ENCODE assay signal across 19 cellular contexts in the genomic region with DNA sequence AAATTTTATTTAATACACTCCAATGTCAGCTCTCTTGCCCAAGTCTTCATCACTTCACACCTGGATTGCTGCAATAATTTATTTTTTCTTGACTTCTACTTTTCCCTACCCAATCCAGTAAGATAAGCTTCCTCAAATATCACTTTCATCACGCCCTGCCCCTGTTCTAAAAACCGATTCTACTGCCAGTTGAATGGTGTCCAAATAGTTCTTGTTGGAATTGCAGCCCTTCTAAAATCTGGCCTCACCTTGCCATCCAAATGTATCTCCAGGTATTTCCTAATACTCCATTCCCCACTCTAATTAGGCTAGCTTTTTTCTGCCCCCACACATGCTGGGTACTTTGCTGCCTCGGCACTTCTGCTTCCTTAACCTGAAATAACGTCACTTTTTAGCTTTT.
DNase-seq lines count a peak whose midpoint lies in the region; ATAC-seq and TF ChIP-seq lines count a peak whose summit lies in the region.
"Had no signal": no experiment of that assay in that cellular context is flagged by ENCODE, and none has a peak within 500 bp of the region (broad histone marks: within the 10 kb centered on the region; RNA-seq: fewer than 3 reads in every experiment).

No MANE protein-coding gene starts in this region.

- WGBS in mammary epithelial cell (ENCODE audit: low coverage, missing lambda C conversion rate), result 43% methylated on average over 4 of the region's 4 CpGs
- WGBS in right lobe of liver (ENCODE audit: insufficient coverage, low coverage, low lambda C conversion rate, missing lambda C conversion rate), result 18% methylated on average over 4 of the region's 4 CpGs

- H3K4me1 ChIP-seq in mammary epithelial cell (ENCODE audit: insufficient read depth, low read length), result no peaks in the 10 kb centered on the region
- no peaks in the 10 kb centered on the region for H3K4me1 ChIP-seq in PC-9 (replicated peaks; ENCODE audit: insufficient read depth)
- peaks cover 0 to 2% (median 0%) of the 10 kb centered on the region in 4 donors for H3K4me1 ChIP-seq in right lobe of liver
- H3K4me1 ChIP-seq: A549, Caco-2 had no signal

- no peaks in the 10 kb centered on the region for H3K27me3 ChIP-seq in mammary epithelial cell (ENCODE audit: insufficient read depth, low read length)
- no peaks in the 10 kb centered on the region for H3K27me3 ChIP-seq in PC-9 (ENCODE audit: insufficient read depth, low read depth)
- H3K27me3 ChIP-seq in right lobe of liver, result no peaks in the 10 kb centered on the region
- H3K27me3 ChIP-seq: BLaER1 treated with 17β-estradiol and CSF1 and Interleukin-3, amounts not matched to agents 10 nM and 100 nM had no signal

- no peaks in the 10 kb centered on the region for H3K9me3 ChIP-seq in mammary epithelial cell (replicated peaks; ENCODE audit: insufficient read depth, low read length)
- H3K9me3 ChIP-seq in PC-9 (ENCODE audit: insufficient read depth, low read depth), result no peaks in the 10 kb centered on the region
- no peaks in the 10 kb centered on the region for H3K9me3 ChIP-seq in right lobe of liver
- H3K9me3 ChIP-seq: A549; BLaER1 treated with 17β-estradiol and CSF1 and Interleukin-3, amounts not matched to agents 10 nM and 100 nM; Caco-2 had no signal

- H3K9me3 Mint-ChIP-seq in MCF 10A (ENCODE audit: unreplicated experiment), result no peaks in the 10 kb centered on the region
- H3K9me3 Mint-ChIP-seq in stimulated activated naive CD8-positive, alpha-beta T cell treated with anti-CD3 and anti-CD28 coated beads, Interleukin-15, amount 100 ng/mL, for 72 hours, result peaks cover 0 to under 1% of the 10 kb centered on the region in 2 donors
- H3K9me3 Mint-ChIP-seq: CD8-positive, alpha-beta T cell had no signal

- no peaks in the 10 kb centered on the region for H3F3A ChIP-seq in PC-9 (ENCODE audit: insufficient read depth, low read depth)

- H3K36me3 Mint-ChIP-seq in MCF 10A (ENCODE audit: insufficient read depth, unreplicated experiment), result no peaks in the 10 kb centered on the region
- H3K36me3 Mint-ChIP-seq: CD8-positive, alpha-beta T cell had no signal

- no peak overlapping the region for H3K9ac ChIP-seq in mammary epithelial cell (ENCODE audit: insufficient read depth, low read length)
- H3K9ac ChIP-seq: BLaER1 treated with 17β-estradiol and CSF1 and Interleukin-3, amounts not matched to agents 10 nM and 100 nM had no signal

- H3K4me1 Mint-ChIP-seq in MCF 10A (ENCODE audit: insufficient read depth, unreplicated experiment), result no peaks in the 10 kb centered on the region
- H3K4me1 Mint-ChIP-seq in stimulated activated naive CD8-positive, alpha-beta T cell treated with anti-CD3 and anti-CD28 coated beads, Interleukin-15, amount 100 ng/mL, for 72 hours, result no peaks in the 10 kb centered on the region
- H3K4me1 Mint-ChIP-seq: B cell had no signal

- no peak overlapping the region for H2AFZ ChIP-seq in mammary epithelial cell (ENCODE audit: low read depth, low read length)
- 0 out of 2 replicates have a peak overlapping the region, but pooled peaks have one; percentile 16 for H2AFZ ChIP-seq in PC-9

- TF ChIP-seq POLR2A in right lobe of liver (IDR thresholded peaks at IDR 0.05), result no peak

- DNase-seq in MCF 10A (ENCODE audit: unreplicated experiment) (peak; percentile 6), mammary epithelial cell (no peak), PC-9 (no peak), left lobe of liver (ENCODE audit: low spot score) (peak; percentile 48), right lobe of liver (peak in 1 of 3 donors; percentile 46), NCI-H1092 (lab: John Stamatoyannopoulos, UW) (no peak)
- DNase-seq in stimulated activated naive CD8-positive, alpha-beta T cell treated with anti-CD3 and anti-CD28 coated beads, Interleukin-15, amount 100 ng/mL, for 72 hours, result no peak
- DNase-seq: AML-193; Caco-2; Calu3; CD4-positive, alpha-beta T cell; CD8-positive, alpha-beta T cell; DMS79 treated with DMSO at 0.1 percent for 48 hours; GF-D8 had no signal

- POLR2A ChIA-PET in MCF 10A (lab: Yijun Ruan, JAX) (interaction anchor here (0.7 to 1.3 kb wide), 4 partner anchors 21 to 69 kb away, joined by 3 to 6 read pairs (median 4); no protein-coding TSS in a partner anchor), PC-9 (lab: Charles Lee; ENCODE audit: unreplicated experiment) (no interaction called here)

- H3K36me3 ChIP-seq in mammary epithelial cell (ENCODE audit: insufficient read depth, low read length), result no peaks in the 10 kb centered on the region
- no peaks in the 10 kb centered on the region for H3K36me3 ChIP-seq in PC-9 (ENCODE audit: low read depth)
- H3K36me3 ChIP-seq in right lobe of liver, result no peaks in the 10 kb centered on the region
- H3K36me3 ChIP-seq: BLaER1 treated with 17β-estradiol and CSF1 and Interleukin-3, amounts not matched to agents 10 nM and 100 nM had no signal

- no peaks in the 10 kb centered on the region for H3K27me3 Mint-ChIP-seq in MCF 10A (ENCODE audit: insufficient read depth, unreplicated experiment)
- H3K27me3 Mint-ChIP-seq in stimulated activated naive CD8-positive, alpha-beta T cell treated with anti-CD3 and anti-CD28 coated beads, Interleukin-15, amount 100 ng/mL, for 72 hours, result no peaks in the 10 kb centered on the region
- H3K27me3 Mint-ChIP-seq: B cell; CD4-positive, alpha-beta T cell had no signal

- TF ChIP-seq CTCF in MCF 10A (IDR thresholded peaks at IDR 0.05; ENCODE audit: unreplicated experiment), result no peak
- no peak for TF ChIP-seq CTCF in mammary epithelial cell (conservative IDR thresholded peaks at IDR 0.05 in 1 of 2, IDR thresholded peaks at IDR 0.05 in 1 of 2; ENCODE audit: extremely low read depth in 1 of 2, insufficient read depth in 1 of 2, low read depth in 1 of 2, low read length in 2 of 2)
- no peak for TF ChIP-seq CTCF in PC-9 (conservative IDR thresholded peaks at IDR 0.05)
- no peak for TF ChIP-seq CTCF in right lobe of liver (IDR thresholded peaks at IDR 0.05)

- dilution Hi-C loops in mammary epithelial cell (cut with HindIII; ENCODE audit: low sequenced_read_pairs), result no loop called here

- no peak overlapping the region for H3K27ac Mint-ChIP-seq in MCF 10A (ENCODE audit: low read depth, unreplicated experiment)
- H3K27ac Mint-ChIP-seq in stimulated activated naive CD8-positive, alpha-beta T cell treated with anti-CD3 and anti-CD28 coated beads, Interleukin-15, amount 100 ng/mL, for 72 hours, result no peak overlapping the region
- H3K27ac Mint-ChIP-seq: B cell; CD4-positive, alpha-beta T cell; CD8-positive, alpha-beta T cell had no signal

- no peak overlapping the region for H3K4me3 Mint-ChIP-seq in MCF 10A (ENCODE audit: unreplicated experiment)
- H3K4me3 Mint-ChIP-seq in stimulated activated naive CD8-positive, alpha-beta T cell treated with anti-CD3 and anti-CD28 coated beads, Interleukin-15, amount 100 ng/mL, for 72 hours, result no peak overlapping the region
- H3K4me3 Mint-ChIP-seq: B cell; CD4-positive, alpha-beta T cell; CD8-positive, alpha-beta T cell had no signal

- no TSS peak for BruUV-seq in MCF 10A (replicated peaks; lab: Mats Ljungman, UMichigan)
- BruUV-seq in mammary epithelial cell (replicated peaks; lab: Mats Ljungman, UMichigan), result no TSS peak
- BruUV-seq in PC-9 (replicated peaks; lab: Mats Ljungman, UMichigan), result no TSS peak

- CTCF ChIA-PET in MCF 10A (lab: Yijun Ruan, JAX) (no interaction called here), mammary epithelial cell (lab: Charles Lee; ENCODE audit: low non-redundant PET) (no interaction called here), PC-9 (lab: Charles Lee) (interaction anchor here (0.6 kb wide), 2 partner anchors 77 to 1190 kb away, joined by 3 to 4 read pairs; no protein-coding TSS in a partner anchor)

- ATAC-seq in left lobe of liver, result peak; percentile 87
- peak in 3 of 4 donors; percentile 56 to 82 (median 64) for ATAC-seq in right lobe of liver
- no peak for ATAC-seq in stimulated activated naive CD8-positive, alpha-beta T cell treated with anti-CD3 and anti-CD28 coated beads, Interleukin-15, amount 100 ng/mL, for 72 hours
- ATAC-seq: A549; CD8-positive, alpha-beta T cell had no signal

- no peak overlapping the region for H3K4me3 ChIP-seq in mammary epithelial cell (replicated peaks in 1 of 3; ENCODE audit: insufficient read depth in 1 of 3, low read depth in 2 of 3, low read length in 3 of 3)
- H3K4me3 ChIP-seq in PC-9, result no peak overlapping the region
- no peak overlapping the region for H3K4me3 ChIP-seq in right lobe of liver
- H3K4me3 ChIP-seq: A549; BLaER1 treated with 17β-estradiol and CSF1 and Interleukin-3, amounts not matched to agents 10 nM and 100 nM had no signal

- no peak overlapping the region for H3K27ac ChIP-seq in mammary epithelial cell (ENCODE audit: insufficient read depth, low read depth, low read length)
- no peak overlapping the region for H3K27ac ChIP-seq in PC-9
- no peak overlapping the region for H3K27ac ChIP-seq in right lobe of liver
- H3K27ac ChIP-seq: 22Rv1; A549; BLaER1 treated with 17β-estradiol and CSF1 and Interleukin-3, amounts not matched to agents 10 nM and 100 nM; C4-2B had no signal

- H3K4me2 ChIP-seq in mammary epithelial cell (ENCODE audit: insufficient read depth, low read depth, low read length) (no peak overlapping the region), PC-9 (no peak overlapping the region)
- H3K4me2 ChIP-seq: A549; BLaER1 treated with 17β-estradiol and CSF1 and Interleukin-3, amounts not matched to agents 10 nM and 100 nM had no signal

- intact Hi-C loops in MCF 10A (cut with micrococcal nuclease), result no loop called here
- intact Hi-C loops in mammary epithelial cell (cut with micrococcal nuclease), result no loop called here
- intact Hi-C loops in PC-9 (cut with micrococcal nuclease; ENCODE audit: unreplicated experiment), result no loop called here
- intact Hi-C loops in right lobe of liver (cut with DNase I), result no loop called here

- H4K20me1 ChIP-seq in mammary epithelial cell (ENCODE audit: insufficient read depth, low read length), result no peaks in the 10 kb centered on the region
- no peaks in the 10 kb centered on the region for H4K20me1 ChIP-seq in PC-9 (ENCODE audit: insufficient read depth)
- H4K20me1 ChIP-seq: BLaER1 treated with 17β-estradiol and CSF1 and Interleukin-3, amounts not matched to agents 10 nM and 100 nM had no signal

- in situ Hi-C loops in mammary epithelial cell (cut with MboI; ENCODE audit: low sequenced_read_pairs in 2 of 2), result no loop called here

- H3K9me2 ChIP-seq in PC-9 (ENCODE audit: insufficient read depth), result no peaks in the 10 kb centered on the region

- no peaks in the 10 kb centered on the region for H3K79me2 ChIP-seq in mammary epithelial cell (ENCODE audit: insufficient read depth, low read length)
- no peaks in the 10 kb centered on the region for H3K79me2 ChIP-seq in PC-9 (ENCODE audit: low read depth)

Comparison
In these comparisons a context has a peak if more than half of its experiments do, and no peak if none do; other contexts are left out.
1. DNase-seq: peak in MCF 10A (single experiment) and left lobe of liver (single experiment); none in mammary epithelial cell (single experiment), PC-9 (0 of 2), stimulated activated naive CD8-positive, alpha-beta T cell treated with anti-CD3 and anti-CD28 coated beads, Interleukin-15, amount 100 ng/mL, for 72 hours (0 of 2) and NCI-H1092 (single experiment).